10 cellular contexts compared by ENCODE assay signal in genomic region chr3:109336272-109336957, GRCh38. TPM values are rescaled to one million over a fixed set of nuclear protein-coding genes. Genes with fewer than 3 reads are reported as not detected.
DNase-seq lines count a peak whose midpoint lies in the region; ATAC-seq and TF ChIP-seq lines count a peak whose summit lies in the region.
"Had no signal": no experiment of that assay in that cellular context is flagged by ENCODE, and none has a peak within 500 bp of the region (broad histone marks: within the 10 kb centered on the region; RNA-seq: fewer than 3 reads in every experiment).

No MANE protein-coding gene starts in this region.

- H3K4me3 Mint-ChIP-seq in MCF 10A (ENCODE audit: unreplicated experiment) = peak overlapping the region; percentile 61
- H3K4me3 Mint-ChIP-seq in dendritic cell treated with granulocyte-macrophage colony-stimulating factor and Interleukin-4, amounts not matched to agents 40 ng/mL and 50 ng/mL, for 4 days = peak overlapping the region; percentile 82

- POLR2A ChIA-PET in MCF 10A (lab: Yijun Ruan, JAX) = interaction anchor here (0.6 kb wide), 1 partner anchor 31 kb away, joined by 3 read pairs; no protein-coding TSS in a partner anchor

- no peak overlapping the region for H3K27ac ChIP-seq in mammary epithelial cell (ENCODE audit: insufficient read depth, low read depth, low read length)
- no peak overlapping the region for H3K27ac ChIP-seq in muscle layer of colon (ENCODE audit: low read depth, low read length)
- H3K27ac ChIP-seq in tibial nerve = no peak overlapping the region

- H3K79me2 ChIP-seq in mammary epithelial cell (ENCODE audit: insufficient read depth, low read length) = no peaks in the 10 kb centered on the region

- dilution Hi-C loops in mammary epithelial cell (cut with HindIII; ENCODE audit: low sequenced_read_pairs) = no loop called here

- no peak for ATAC-seq in HG03460 (IDR thresholded peaks at IDR 0.05; ENCODE audit: unreplicated experiment)

- WGBS in mammary epithelial cell (ENCODE audit: low coverage, missing lambda C conversion rate) = 58% methylated on average over 14 of the region's 18 CpGs
- 3 to 5% methylated on average over 18 of the region's 18 CpGs for WGBS in tibial nerve, 2 donors

- peaks cover 11% of the 10 kb centered on the region for H3K9me3 Mint-ChIP-seq in MCF 10A (ENCODE audit: unreplicated experiment)
- no peaks in the 10 kb centered on the region for H3K9me3 Mint-ChIP-seq in dendritic cell treated with granulocyte-macrophage colony-stimulating factor and Interleukin-4, amounts not matched to agents 40 ng/mL and 50 ng/mL, for 4 days

- BruUV-seq in MCF 10A (replicated peaks; lab: Mats Ljungman, UMichigan) (no TSS peak), mammary epithelial cell (replicated peaks; lab: Mats Ljungman, UMichigan) (no TSS peak)

- CTCF ChIA-PET in MCF 10A (lab: Yijun Ruan, JAX) = no interaction called here
- CTCF ChIA-PET in mammary epithelial cell (lab: Charles Lee; ENCODE audit: low non-redundant PET) = no interaction called here

- no peak overlapping the region for H3K27ac Mint-ChIP-seq in MCF 10A (ENCODE audit: low read depth, unreplicated experiment)
- peak overlapping the region; percentile 44 for H3K27ac Mint-ChIP-seq in dendritic cell treated with granulocyte-macrophage colony-stimulating factor and Interleukin-4, amounts not matched to agents 40 ng/mL and 50 ng/mL, for 4 days

- H3K36me3 ChIP-seq in mammary epithelial cell (ENCODE audit: insufficient read depth, low read length) (no peaks in the 10 kb centered on the region), muscle layer of colon (ENCODE audit: insufficient read depth, low read length) (no peaks in the 10 kb centered on the region), tibial nerve (no peaks in the 10 kb centered on the region)

- intact Hi-C loops in MCF 10A (cut with micrococcal nuclease) = no loop called here
- intact Hi-C loops in mammary epithelial cell (cut with micrococcal nuclease) = no loop called here
- intact Hi-C loops in dendritic cell treated with granulocyte-macrophage colony-stimulating factor and Interleukin-4, amounts not matched to agents 40 ng/mL and 50 ng/mL, for 4 days (cut with micrococcal nuclease) = no loop called here

- H3K27me3 ChIP-seq in mammary epithelial cell (ENCODE audit: insufficient read depth, low read length) (no peaks in the 10 kb centered on the region), muscle layer of colon (ENCODE audit: control insufficient read depth in 1 of 2, insufficient read depth in 2 of 2, low read length in 2 of 2) (no peaks in the 10 kb centered on the region), tibial nerve (peaks cover 0 to 10% of the 10 kb centered on the region in 2 donors)

- no peak for TF ChIP-seq EP300 in tibial nerve (IDR thresholded peaks at IDR 0.05)

- TF ChIP-seq CTCF in MCF 10A (IDR thresholded peaks at IDR 0.05; ENCODE audit: unreplicated experiment) (no peak), mammary epithelial cell (conservative IDR thresholded peaks at IDR 0.05 in 1 of 2, IDR thresholded peaks at IDR 0.05 in 1 of 2; ENCODE audit: extremely low read depth in 1 of 2, insufficient read depth in 1 of 2, low read depth in 1 of 2, low read length in 2 of 2) (no peak), tibial nerve (IDR thresholded peaks at IDR 0.05) (no peak)

- H3K9me3 ChIP-seq in mammary epithelial cell (replicated peaks; ENCODE audit: insufficient read depth, low read length) = peaks cover 14% of the 10 kb centered on the region
- H3K9me3 ChIP-seq in muscle layer of colon (ENCODE audit: low read length) = no peaks in the 10 kb centered on the region
- H3K9me3 ChIP-seq in tibial nerve = no peaks in the 10 kb centered on the region

- no peaks in the 10 kb centered on the region for H3K4me1 Mint-ChIP-seq in MCF 10A (ENCODE audit: insufficient read depth, unreplicated experiment)
- peaks cover 19% of the 10 kb centered on the region for H3K4me1 Mint-ChIP-seq in dendritic cell treated with granulocyte-macrophage colony-stimulating factor and Interleukin-4, amounts not matched to agents 40 ng/mL and 50 ng/mL, for 4 days (ENCODE audit: low read depth)

- H3K4me3 ChIP-seq in mammary epithelial cell (replicated peaks in 1 of 3; ENCODE audit: insufficient read depth in 1 of 3, low read depth in 2 of 3, low read length in 3 of 3) = no peak overlapping the region
- peak overlapping the region; percentile 31 to 47 for H3K4me3 ChIP-seq in muscle layer of colon (ENCODE audit: low read depth in 1 of 2, low read length in 2 of 2)
- H3K4me3 ChIP-seq in tibial nerve = peak overlapping the region in 3 of 4 donors; percentile 11 to 35 (median 27)

- H3K4me1 ChIP-seq in mammary epithelial cell (ENCODE audit: insufficient read depth, low read length) (no peaks in the 10 kb centered on the region), muscle layer of colon (ENCODE audit: insufficient read depth, low read length) (no peaks in the 10 kb centered on the region), tibial nerve (peaks cover 0 to 11% (median 0%) of the 10 kb centered on the region in 4 donors)

- H3K4me2 ChIP-seq in mammary epithelial cell (ENCODE audit: insufficient read depth, low read depth, low read length) = no peak overlapping the region

- TF ChIP-seq POLR2A in tibial nerve (IDR thresholded peaks at IDR 0.05) = no peak

- H3K27me3 Mint-ChIP-seq in MCF 10A (ENCODE audit: insufficient read depth, unreplicated experiment) = no peaks in the 10 kb centered on the region
- H3K27me3 Mint-ChIP-seq in dendritic cell treated with granulocyte-macrophage colony-stimulating factor and Interleukin-4, amounts not matched to agents 40 ng/mL and 50 ng/mL, for 4 days = peaks cover 31% of the 10 kb centered on the region

- H3K36me3 Mint-ChIP-seq in MCF 10A (ENCODE audit: insufficient read depth, unreplicated experiment) = no peaks in the 10 kb centered on the region
- peaks cover 6% of the 10 kb centered on the region for H3K36me3 Mint-ChIP-seq in dendritic cell treated with granulocyte-macrophage colony-stimulating factor and Interleukin-4, amounts not matched to agents 40 ng/mL and 50 ng/mL, for 4 days (ENCODE audit: low read depth)
- H3K36me3 Mint-ChIP-seq: CD4-positive, CD25-positive, alpha-beta regulatory T cell had no signal

- H3K9ac ChIP-seq in mammary epithelial cell (ENCODE audit: insufficient read depth, low read length) (no peak overlapping the region), muscle layer of colon (ENCODE audit: low read length) (no peak overlapping the region)

- H4K20me1 ChIP-seq in mammary epithelial cell (ENCODE audit: insufficient read depth, low read length) = no peaks in the 10 kb centered on the region

- in situ Hi-C loops in mammary epithelial cell (cut with MboI; ENCODE audit: low sequenced_read_pairs in 2 of 2) = no loop called here

- DNase-seq in MCF 10A (ENCODE audit: unreplicated experiment) (no peak), mammary epithelial cell (no peak), tibial nerve (ENCODE audit: low spot score in 2 of 2) (no peak), dermis blood vessel endothelial cell (no peak), NCI-H748 treated with DMSO at 0.1 percent for 48 hours (lab: John Stamatoyannopoulos, UW) (no peak)
- DNase-seq: CD4-positive, CD25-positive, alpha-beta regulatory T cell; MV-4-11 had no signal

- H2AFZ ChIP-seq in mammary epithelial cell (ENCODE audit: low read depth, low read length) = no peak overlapping the region

RNA-seq across cellular contexts. Expression of gene DPPA4, which starts 0.9 kb away (rescaled TPM):
- total RNA-seq in MCF 10A (2022) (not detected in 2 replicates), mammary epithelial cell (not detected), tibial nerve (not detected), dermis blood vessel endothelial cell (not detected in 2 replicates)
- not detected for polyA plus RNA-seq in mammary epithelial cell
- polyA minus RNA-seq in mammary epithelial cell = not detected
- polyA plus RNA-seq: CD4-positive, CD25-positive, alpha-beta regulatory T cell had no signal

RNA-seq across cellular contexts. Expression of gene DPPA2, which starts 20.1 kb away (rescaled TPM):
- total RNA-seq in MCF 10A (2022) (not detected in 2 replicates), mammary epithelial cell (not detected), tibial nerve (not detected), dermis blood vessel endothelial cell (not detected in 2 replicates)
- polyA plus RNA-seq in mammary epithelial cell = not detected
- polyA minus RNA-seq in mammary epithelial cell = not detected
- total RNA-seq: CD4-positive, CD25-positive, alpha-beta regulatory T cell had no signal
- polyA plus RNA-seq: CD4-positive, CD25-positive, alpha-beta regulatory T cell had no signal

Comparison
In these comparisons a context has a peak if more than half of its experiments do, and no peak if none do; other contexts are left out.
1. H3K4me3 ChIP-seq: peak in muscle layer of colon (2 of 2) and tibial nerve (3 of 4); none in mammary epithelial cell (0 of 3).